9 cellular contexts compared by ENCODE assay signal in the genomic region with DNA sequence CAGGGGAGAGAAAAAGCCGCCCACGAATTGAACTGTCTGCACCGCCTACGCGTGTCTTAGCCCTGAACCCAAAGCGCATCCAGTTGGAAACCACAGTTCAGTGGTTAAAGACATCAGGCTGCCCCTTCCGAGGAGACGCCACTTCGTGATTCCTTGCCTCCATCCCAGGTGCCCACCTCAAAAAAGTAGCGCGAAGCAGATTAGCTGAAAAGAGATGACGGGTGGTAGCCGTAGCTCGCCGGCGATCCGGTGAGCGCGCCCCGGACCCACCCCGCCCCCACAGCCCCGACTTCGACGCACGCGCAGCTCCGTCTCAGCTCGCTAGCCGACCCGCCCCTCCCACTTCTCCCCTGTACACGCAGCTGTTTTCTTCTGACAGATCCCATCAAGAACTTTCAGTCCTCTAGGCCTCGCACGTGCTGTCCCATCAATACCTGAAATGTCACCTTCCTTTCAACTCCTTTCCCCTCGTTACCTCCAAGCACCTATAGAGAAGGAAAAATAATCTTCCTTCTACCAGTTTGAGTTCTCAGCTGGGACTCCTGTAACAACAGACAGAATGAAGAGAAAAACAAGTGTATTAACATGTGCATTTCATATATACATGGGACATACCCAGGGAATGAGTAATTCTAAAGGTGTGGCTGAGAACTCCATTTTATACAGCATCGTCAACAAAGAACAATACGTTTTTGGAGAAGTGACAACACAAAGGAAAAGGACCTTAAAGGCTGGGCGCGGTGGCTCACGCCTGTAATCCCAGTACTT. TPM values are rescaled to one million over a fixed set of nuclear protein-coding genes. Genes with fewer than 3 reads are reported as not detected.
DNase-seq lines count a peak whose midpoint lies in the region; ATAC-seq and TF ChIP-seq lines count a peak whose summit lies in the region.
"Had no signal": no experiment of that assay in that cellular context is flagged by ENCODE, and none has a peak within 500 bp of the region (broad histone marks: within the 10 kb centered on the region; RNA-seq: fewer than 3 reads in every experiment).

No MANE protein-coding gene starts in this region.

- peaks cover 0 to 3% of the 10 kb centered on the region in 2 donors for H3K36me3 Mint-ChIP-seq in CD14-positive monocyte

- peaks cover 29 to 37% (median 33%) of the 10 kb centered on the region in 3 donors for H3K27me3 Mint-ChIP-seq in CD14-positive monocyte (ENCODE audit: low read depth in 3 of 3)

- intact Hi-C loops in CD14-positive monocyte (cut with micrococcal nuclease), result loop anchor here in 1 of 2 donors (10.0 kb wide), 1 partner anchor 104 kb away; a partner anchor contains a TSS

- peaks cover 0 to 8% (median 2%) of the 10 kb centered on the region in 7 donors for H3K9me3 Mint-ChIP-seq in CD14-positive monocyte

- H3K4me3 Mint-ChIP-seq in CD14-positive monocyte, result peak overlapping the region; percentile 85 to 98

- H3K27ac Mint-ChIP-seq in CD14-positive monocyte, result peak overlapping the region in 6 of 7 donors; percentile 56 to 87 (median 71)

- ATAC-seq in GM19455 (IDR thresholded peaks at IDR 0.05; ENCODE audit: unreplicated experiment), result peak; percentile 41

- H3K4me1 Mint-ChIP-seq in CD14-positive monocyte, result peaks cover 51% of the 10 kb centered on the region

- DNase-seq in CD14-positive monocyte (ENCODE audit: low spot score) (peak; percentile 67), HS-5 (ENCODE audit: low read depth) (peak; percentile 71), NOMO-1 treated with dmso at 0.1 percent for 144 hours (lab: John Stamatoyannopoulos, UW; ENCODE audit: unreplicated experiment) (peak; percentile 45), epidermal melanocyte (ENCODE audit: insufficient read length, low spot score) (peak; percentile 65), middle frontal gyrus (ENCODE audit: extremely low spot score, low spot score) (peak; percentile 53)
- peak; percentile 88 for DNase-seq in activated CD8-positive, alpha-beta memory T cell treated with anti-CD3 and anti-CD28 coated beads, Interleukin-2, amount 50 U/mL, for 48 hours
- peak; percentile 71 to 75 for DNase-seq in stimulated activated CD8-positive, alpha-beta memory T cell treated with anti-CD3 and anti-CD28 coated beads, Interleukin-15, amount 100 ng/mL, for 48 hours (ENCODE audit: low read depth in 2 of 2)

- TF ChIP-seq CTCF in CD14-positive monocyte (IDR thresholded peaks at IDR 0.05), result no peak

RNA-seq across cellular contexts. Expression of a gene that starts 49.5 kb away (rescaled TPM):
- not detected for polyA plus RNA-seq in CD14-positive monocyte

RNA-seq across cellular contexts. Expression of a gene that starts 54.7 kb away (rescaled TPM):
- 10 to 100 TPM in 1 of 2 donors, 1 to 10 TPM in 1; 9.8 to 11.9 TPM for polyA plus RNA-seq in CD14-positive monocyte

RNA-seq across cellular contexts. Expression of a gene that starts 57.5 kb away (rescaled TPM):
- polyA plus RNA-seq in CD14-positive monocyte, result not detected
- polyA plus RNA-seq: adipose tissue had no signal

Comparison
In these comparisons a context has a peak if more than half of its experiments do, and no peak if none do; other contexts are left out.
1. Peak in every context shown above with its lines: DNase-seq and ATAC-seq.